In the genomic region with DNA sequence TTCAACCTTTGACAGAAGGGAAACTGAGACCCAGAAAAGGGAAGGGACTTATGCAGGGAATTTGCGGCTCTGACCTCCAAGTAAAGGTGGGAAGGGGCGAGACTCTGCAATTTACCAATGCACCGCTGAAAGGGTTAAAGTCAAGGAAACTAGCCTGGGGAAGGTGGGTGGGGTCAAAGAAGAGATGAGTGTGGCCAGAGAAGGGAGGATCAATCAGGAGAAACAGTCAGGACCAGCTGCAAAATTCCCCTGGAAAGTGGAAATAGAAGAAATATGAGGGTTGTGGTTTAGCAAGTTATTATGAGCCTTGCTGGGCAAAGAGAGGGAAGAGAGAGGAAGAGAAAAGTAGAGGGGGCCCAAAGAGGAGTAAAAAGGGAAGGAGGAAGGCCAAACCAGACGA, we compare ENCODE assay signal across 23 cellular contexts. TPM values are rescaled to one million over a fixed set of nuclear protein-coding genes. Genes with fewer than 3 reads are reported as not detected.
"Had no signal": no experiment of that assay in that cellular context is flagged by ENCODE, and none has a peak within 500 bp of the region (broad histone marks: within the 10 kb centered on the region; RNA-seq: fewer than 3 reads in every experiment).

No MANE protein-coding gene starts in this region.

- H3K4me1 Mint-ChIP-seq: activated CD4-positive, alpha-beta T cell treated with anti-CD3 and anti-CD28 coated beads for 36 hours; central memory CD8-positive, alpha-beta T cell had no signal

- H3K4me3 ChIP-seq: neural progenitor cell, right atrium auricular region, spleen, transverse colon had no signal

- H3K4me1 ChIP-seq: neural progenitor cell, parathyroid adenoma, spleen, transverse colon had no signal

- ATAC-seq: activated CD4-positive, alpha-beta T cell treated with anti-CD3 and anti-CD28 coated beads for 36 hours; activated naive CD4-positive, alpha-beta T cell treated with anti-CD3 and anti-CD28 coated beads, Interleukin-2, amount 50 U/mL, for 72 hours; activated T-cell treated with anti-CD3 and anti-CD28 coated beads, Interleukin-2, amount 50 U/mL, for 72 hours; left ventricle myocardium superior; naive thymus-derived CD4-positive, alpha-beta T cell had no signal

- H3K9me3 Mint-ChIP-seq: activated naive CD4-positive, alpha-beta T cell treated with anti-CD3 and anti-CD28 coated beads, Interleukin-2, amount 50 U/mL, for 72 hours; activated T-cell treated with anti-CD3 and anti-CD28 coated beads, Interleukin-2, amount 50 U/mL, for 72 hours; central memory CD8-positive, alpha-beta T cell; naive thymus-derived CD4-positive, alpha-beta T cell; neural progenitor cell had no signal

- DNase-seq: activated CD4-positive, alpha-beta T cell treated with anti-CD3 and anti-CD28 coated beads for 36 hours; activated CD4-positive, CD25-positive, alpha-beta regulatory T cell; activated naive CD4-positive, alpha-beta T cell; activated T-cell treated with anti-CD3 and anti-CD28 coated beads for 4 hours; activated T-cell treated with anti-CD3 and anti-CD28 coated beads, Interleukin-2, amount 50 U/mL, for 72 hours; dermis blood vessel endothelial cell; effector CD8-positive, alpha-beta T cell; glutamatergic neuron; islet precursor cell; left ventricle myocardium superior; naive thymus-derived CD4-positive, alpha-beta T cell; occipital lobe; spleen; stimulated activated CD4-positive, alpha-beta T cell treated with anti-CD3 and anti-CD28 coated beads, Interleukin-2, amount 100 ng/mL, for 48 hours; stimulated activated naive CD4-positive, alpha-beta T cell treated with Interleukin-2 at 50 U/mL for 16 hours; T-helper 2 cell; transverse colon had no signal

- H3K27ac ChIP-seq: neural progenitor cell, parathyroid adenoma, right atrium auricular region, spleen, transverse colon had no signal

- H3K36me3 ChIP-seq: neural progenitor cell, right atrium auricular region, spleen, transverse colon had no signal

- H3K4me3 Mint-ChIP-seq: activated CD4-positive, alpha-beta T cell treated with anti-CD3 and anti-CD28 coated beads for 36 hours; activated T-cell treated with anti-CD3 and anti-CD28 coated beads, Interleukin-2, amount 50 U/mL, for 72 hours; central memory CD8-positive, alpha-beta T cell; naive thymus-derived CD4-positive, alpha-beta T cell; neural progenitor cell had no signal

- H3K27me3 Mint-ChIP-seq: activated CD4-positive, alpha-beta T cell treated with anti-CD3 and anti-CD28 coated beads for 36 hours; central memory CD8-positive, alpha-beta T cell; naive thymus-derived CD4-positive, alpha-beta T cell had no signal

- H3K27me3 ChIP-seq: neural progenitor cell, right atrium auricular region, spleen, transverse colon had no signal

- H3K36me3 Mint-ChIP-seq: activated naive CD4-positive, alpha-beta T cell treated with anti-CD3 and anti-CD28 coated beads, Interleukin-2, amount 50 U/mL, for 72 hours; naive thymus-derived CD4-positive, alpha-beta T cell; neural progenitor cell had no signal

- H3K27ac Mint-ChIP-seq: activated CD4-positive, alpha-beta T cell treated with anti-CD3 and anti-CD28 coated beads for 36 hours; activated naive CD4-positive, alpha-beta T cell treated with anti-CD3 and anti-CD28 coated beads, Interleukin-2, amount 50 U/mL, for 72 hours; activated T-cell treated with anti-CD3 and anti-CD28 coated beads, Interleukin-2, amount 50 U/mL, for 72 hours; naive thymus-derived CD4-positive, alpha-beta T cell; neural progenitor cell had no signal

- H3K9me3 ChIP-seq: right atrium auricular region, spleen, transverse colon had no signal

- H3K9ac ChIP-seq: neural progenitor cell, parathyroid adenoma had no signal

RNA-seq across cellular contexts. Expression of gene STARD8, which starts 30.5 kb away (rescaled TPM):
- total RNA-seq: bronchial epithelial cell had no signal
